Comparison of ENCODE assay signal across 1 cellular context in genomic region chr3:172153335-172153861, GRCh38.
TF ChIP-seq lines count a peak whose summit lies in the region.

No MANE protein-coding gene starts in this region.

TF ChIP-seq in K562, 482 proteins besides CTCF, POLR2A, EP300 and RAD21 (continued from another document and continues in another):
- TF ChIP-seq HMBOX1 (IDR thresholded peaks at IDR 0.05) = 0 out of 2 replicates have a peak, but pooled peaks have one; percentile 10
- TF ChIP-seq CBX2 (IDR thresholded peaks at IDR 0.05; ENCODE audit: insufficient read depth, low read length, poor library complexity, severe bottlenecking) = no peak
- no peak for TF ChIP-seq RFX7 (CRISPR knock-in tag; IDR thresholded peaks at IDR 0.05)
- TF ChIP-seq SAP30 (IDR thresholded peaks at IDR 0.05; ENCODE audit: borderline replicate concordance, insufficient read depth, low read depth, low read length, poor library complexity, severe bottlenecking) = no peak
- TF ChIP-seq MGA (IDR thresholded peaks at IDR 0.05) = peak; percentile 35; the same call in 1 of the 2 replicates
- no peak for TF ChIP-seq YY1 (IDR thresholded peaks at IDR 0.05; ENCODE audit: borderline replicate concordance in 1 of 3, control insufficient read depth in 1 of 3, extremely low read depth in 1 of 3, insufficient read depth in 3 of 3, insufficient read length in 1 of 3, insufficient replicate concordance in 2 of 3, low read depth in 1 of 3, low read length in 2 of 3)
- TF ChIP-seq ZBTB40 (IDR thresholded peaks at IDR 0.05) = no peak
- TF ChIP-seq ZBTB40 (CRISPR knock-in tag; IDR thresholded peaks at IDR 0.05) = no peak
- peak; percentile 53; the same call in 1 of the 2 replicates for TF ChIP-seq ZNF263 (CRISPR knock-in tag; IDR thresholded peaks at IDR 0.05; ENCODE audit: borderline replicate concordance)
- no peak for TF ChIP-seq IFI16 (CRISPR knock-in tag; IDR thresholded peaks at IDR 0.05)
